In genomic region chr2:170524828-170525565, GRCh38 we compare ENCODE assay signal across 9 cellular contexts.
DNase-seq lines count a peak whose midpoint lies in the region; ATAC-seq, FAIRE-seq and TF ChIP-seq lines count a peak whose summit lies in the region.
"Had no signal": no experiment of that assay in that cellular context is flagged by ENCODE, and none has a peak within 500 bp of the region (broad histone marks: within the 10 kb centered on the region; RNA-seq: fewer than 3 reads in every experiment).

No MANE protein-coding gene starts in this region.

- in situ Hi-C loops in GM12878 (cut with MboI), result no loop called here

- CTCF ChIA-PET in GM12878 (lab: Yijun Ruan, JAX), result interaction anchor here (0.8 to 1.8 kb wide), 9 partner anchors 9 to 285 kb away, joined by 3 to 5 read pairs (median 3); no protein-coding TSS in a partner anchor

- ATAC-seq in GM19351 (IDR thresholded peaks at IDR 0.05; ENCODE audit: unreplicated experiment), result peak; percentile 73
- ATAC-seq in HG02885 (IDR thresholded peaks at IDR 0.05; ENCODE audit: poor library complexity, unreplicated experiment), result peak; percentile 81
- ATAC-seq in GM12878, result peak; percentile 94
- no peak for ATAC-seq in GM19455 (IDR thresholded peaks at IDR 0.05; ENCODE audit: unreplicated experiment)
- no peak for ATAC-seq in stimulated activated naive CD8-positive, alpha-beta T cell treated with anti-CD3 and anti-CD28 coated beads, Interleukin-15, Interleukin-2, amounts not matched to agents 100 U/mL and 50 U/mL, for 24 hours

- TF ChIP-seq EP300 in GM12878 (IDR thresholded peaks at IDR 0.05; ENCODE audit: borderline replicate concordance in 1 of 2, control insufficient read depth in 1 of 2, low read depth in 2 of 2, low read length in 2 of 2), result 0 out of 4 replicates have a peak, but pooled peaks of 1 of the 2 experiments have one; percentile 21

- POLR2A ChIA-PET in GM12878 (lab: Charles Lee), result interaction anchor here (0.7 to 1.5 kb wide), 6 partner anchors 8 to 246 kb away, joined by 3 to 6 read pairs (median 4); partner anchors contain the start of gene ERICH2

- 3% methylated on average over 2 of the region's 2 CpGs for WGBS in GM12878 (ENCODE audit: insufficient coverage, insufficient replicate concordance, low lambda C conversion rate, missing lambda C conversion rate)
- 27% methylated on average over 2 of the region's 2 CpGs for WGBS in smooth muscle cell (ENCODE audit: low lambda C conversion rate)

- DNase-seq in GM12878 (ENCODE audit: low read depth, low spot score), result peak; percentile 33
- no peak for DNase-seq in smooth muscle cell (lab: John Stamatoyannopoulos, UW; ENCODE audit: unreplicated experiment)
- DNase-seq in kidney, result no peak
- no peak for DNase-seq in stimulated activated naive CD8-positive, alpha-beta T cell treated with anti-CD3 and anti-CD28 coated beads, Interleukin-15, Interleukin-2, amounts not matched to agents 100 U/mL and 50 U/mL, for 24 hours
- no peak for DNase-seq in SJCRH30
- DNase-seq: Kasumi-1 had no signal

- H2AFZ ChIP-seq in GM12878 (ENCODE audit: control insufficient read depth, low read depth, low read length) (peak overlapping the region; percentile 82), smooth muscle cell (ENCODE audit: low read depth) (no peak overlapping the region)

- H3K4me1 ChIP-seq in GM12878 (ENCODE audit: control insufficient read depth, insufficient read depth, low read length), result peaks cover 13% of the 10 kb centered on the region
- H3K4me1 ChIP-seq in smooth muscle cell (ENCODE audit: low read depth), result peaks cover 12% of the 10 kb centered on the region
- no peaks in the 10 kb centered on the region for H3K4me1 ChIP-seq in kidney (ENCODE audit: control insufficient read depth in 1 of 2, insufficient read depth in 1 of 2, low read depth in 1 of 2, low read length in 2 of 2)
- peaks cover 10% of the 10 kb centered on the region for H3K4me1 ChIP-seq in SJCRH30

- TF ChIP-seq CTCF in GM12878 (IDR thresholded peaks at IDR 0.05 in 2 of 3, conservative IDR thresholded peaks at IDR 0.05 in 1 of 3; ENCODE audit: control insufficient read depth in 2 of 3, extremely low read depth in 1 of 3, insufficient read depth in 1 of 3, low read depth in 3 of 3, low read length in 3 of 3) (no peak), smooth muscle cell (IDR thresholded peaks at IDR 0.05; ENCODE audit: borderline replicate concordance, insufficient read depth, poor library complexity, severe bottlenecking) (no peak), kidney (IDR thresholded peaks at IDR 0.05; ENCODE audit: borderline replicate concordance, extremely low read depth, insufficient read depth) (no peak)

- H3K27ac ChIP-seq in GM12878 (ENCODE audit: control insufficient read depth, insufficient read depth) (peak overlapping the region; percentile 46), smooth muscle cell (ENCODE audit: low read depth) (peak overlapping the region; percentile 13), kidney (ENCODE audit: low read depth in 2 of 2, low read length in 2 of 2) (no peak overlapping the region), SJCRH30 (no peak overlapping the region)

- no TSS peak for BruUV-seq in GM12878 (replicated peaks; lab: Mats Ljungman, UMichigan)

- RAD21 ChIA-PET in GM12878 (lab: Charles Lee; ENCODE audit: unreplicated experiment), result interaction anchor here (1.5 to 2.0 kb wide), 3 partner anchors 15 to 155 kb away, joined by 5 to 12 read pairs (median 8); no protein-coding TSS in a partner anchor

- no peak overlapping the region for H3K9ac ChIP-seq in GM12878 (ENCODE audit: control insufficient read depth, insufficient read depth, low read length)
- H3K9ac ChIP-seq in smooth muscle cell (ENCODE audit: low read depth), result no peak overlapping the region
- no peak overlapping the region for H3K9ac ChIP-seq in kidney (ENCODE audit: low read length in 2 of 2)

- no peaks in the 10 kb centered on the region for H3K27me3 ChIP-seq in GM12878 (replicated peaks in 1 of 2; ENCODE audit: control insufficient read depth in 2 of 2, insufficient read depth in 2 of 2, low read length in 1 of 2)
- H3K27me3 ChIP-seq in smooth muscle cell (ENCODE audit: low read depth), result no peaks in the 10 kb centered on the region
- no peaks in the 10 kb centered on the region for H3K27me3 ChIP-seq in SJCRH30

- SMC1A ChIA-PET in GM12878 (lab: Charles Lee; ENCODE audit: uncharacterized antibody, unreplicated experiment), result interaction anchor here (1.0 to 12.2 kb wide), 3 partner anchors 8 to 15 kb away, joined by 3 to 203 read pairs (median 6); no protein-coding TSS in a partner anchor

- no peak for TF ChIP-seq POLR2A in GM12878 (IDR thresholded peaks at IDR 0.05; ENCODE audit: low read depth, low read length)

- H3K4me3 ChIP-seq in GM12878, result no peak overlapping the region
- H3K4me3 ChIP-seq in smooth muscle cell, result no peak overlapping the region
- no peak overlapping the region for H3K4me3 ChIP-seq in kidney (ENCODE audit: low read length in 2 of 2)
- no peak overlapping the region for H3K4me3 ChIP-seq in SJCRH30

- no peaks in the 10 kb centered on the region for H3K79me2 ChIP-seq in GM12878 (ENCODE audit: control insufficient read depth, insufficient read depth, low read length)
- no peaks in the 10 kb centered on the region for H3K79me2 ChIP-seq in smooth muscle cell (ENCODE audit: low read depth)

- H3K9me3 ChIP-seq in GM12878 (replicated peaks; ENCODE audit: control insufficient read depth, insufficient read depth, low read length) (no peaks in the 10 kb centered on the region), smooth muscle cell (replicated peaks; ENCODE audit: low read depth) (no peaks in the 10 kb centered on the region), kidney (ENCODE audit: control insufficient read depth in 1 of 2, low read length in 2 of 2) (no peaks in the 10 kb centered on the region), SJCRH30 (replicated peaks) (no peaks in the 10 kb centered on the region)

- no peaks in the 10 kb centered on the region for H3F3A ChIP-seq in smooth muscle cell (ENCODE audit: low read depth)

- FAIRE-seq in GM12878 (lab: Jason Lieb, UNC), result peak; percentile 80
- FAIRE-seq in kidney (lab: Jason Lieb, UNC), result no peak

- no peaks in the 10 kb centered on the region for H4K20me1 ChIP-seq in GM12878 (ENCODE audit: control insufficient read depth, insufficient read depth)
- no peaks in the 10 kb centered on the region for H4K20me1 ChIP-seq in smooth muscle cell (ENCODE audit: low read depth)

- peak overlapping the region; percentile 53 for H3K4me2 ChIP-seq in GM12878 (ENCODE audit: control insufficient read depth, insufficient read depth)
- H3K4me2 ChIP-seq in smooth muscle cell, result peak overlapping the region; percentile 67

- H3K36me3 ChIP-seq in GM12878 (ENCODE audit: control insufficient read depth in 2 of 2, insufficient read depth in 2 of 2, low read length in 1 of 2) (no peaks in the 10 kb centered on the region), smooth muscle cell (ENCODE audit: low read depth) (no peaks in the 10 kb centered on the region), kidney (ENCODE audit: control insufficient read depth in 1 of 2, insufficient read depth in 2 of 2, low read length in 2 of 2) (no peaks in the 10 kb centered on the region), SJCRH30 (no peaks in the 10 kb centered on the region)

- TF ChIP-seq RAD21 in GM12878 (IDR thresholded peaks at IDR 0.05; ENCODE audit: insufficient read depth, low read depth, low read length), result no peak

- intact Hi-C loops in GM12878 (cut with micrococcal nuclease; ENCODE audit: unreplicated experiment) (no loop called here), kidney (cut with DNase I) (no loop called here)

TF ChIP-seq in GM12878, 131 proteins besides CTCF, POLR2A, EP300 and RAD21 (continues in another document):
- TF ChIP-seq SMAD5 (IDR thresholded peaks at IDR 0.05; ENCODE audit: low read depth), result no peak
- TF ChIP-seq HDAC2 (IDR thresholded peaks at IDR 0.05), result no peak
- TF ChIP-seq MTA2 (IDR thresholded peaks at IDR 0.05; ENCODE audit: low read depth), result peak; percentile 44; the same call in 1 of the 2 replicates
- peak; percentile 37 for TF ChIP-seq MEF2B (IDR thresholded peaks at IDR 0.05; ENCODE audit: partially characterized antibody, poor library complexity, severe bottlenecking)
- 0 out of 2 replicates have a peak, but pooled peaks have one; percentile 14 for TF ChIP-seq RAD51 (IDR thresholded peaks at IDR 0.05)
- TF ChIP-seq RUNX3 (IDR thresholded peaks at IDR 0.05; ENCODE audit: low read length), result peak; percentile 27; the same call in 1 of the 2 replicates
- TF ChIP-seq IRF5 (IDR thresholded peaks at IDR 0.05; ENCODE audit: borderline replicate concordance), result no peak
- TF ChIP-seq KLF5 (IDR thresholded peaks at IDR 0.05; ENCODE audit: partially characterized antibody), result no peak
- peak; percentile 81 for TF ChIP-seq PKNOX1 (IDR thresholded peaks at IDR 0.05)

Comparison
In these comparisons a context has a peak if more than half of its experiments do, and no peak if none do; other contexts are left out.
1. ATAC-seq: peak in GM19351 (single experiment), HG02885 (single experiment) and GM12878 (single experiment); none in GM19455 (single experiment) and stimulated activated naive CD8-positive, alpha-beta T cell treated with anti-CD3 and anti-CD28 coated beads, Interleukin-15, Interleukin-2, amounts not matched to agents 100 U/mL and 50 U/mL, for 24 hours (single experiment).
2. H3K27ac ChIP-seq: peak in GM12878 (single experiment) and smooth muscle cell (single experiment); none in kidney (0 of 2) and SJCRH30 (single experiment).